8 cellular contexts compared by ENCODE assay signal in the genomic region with DNA sequence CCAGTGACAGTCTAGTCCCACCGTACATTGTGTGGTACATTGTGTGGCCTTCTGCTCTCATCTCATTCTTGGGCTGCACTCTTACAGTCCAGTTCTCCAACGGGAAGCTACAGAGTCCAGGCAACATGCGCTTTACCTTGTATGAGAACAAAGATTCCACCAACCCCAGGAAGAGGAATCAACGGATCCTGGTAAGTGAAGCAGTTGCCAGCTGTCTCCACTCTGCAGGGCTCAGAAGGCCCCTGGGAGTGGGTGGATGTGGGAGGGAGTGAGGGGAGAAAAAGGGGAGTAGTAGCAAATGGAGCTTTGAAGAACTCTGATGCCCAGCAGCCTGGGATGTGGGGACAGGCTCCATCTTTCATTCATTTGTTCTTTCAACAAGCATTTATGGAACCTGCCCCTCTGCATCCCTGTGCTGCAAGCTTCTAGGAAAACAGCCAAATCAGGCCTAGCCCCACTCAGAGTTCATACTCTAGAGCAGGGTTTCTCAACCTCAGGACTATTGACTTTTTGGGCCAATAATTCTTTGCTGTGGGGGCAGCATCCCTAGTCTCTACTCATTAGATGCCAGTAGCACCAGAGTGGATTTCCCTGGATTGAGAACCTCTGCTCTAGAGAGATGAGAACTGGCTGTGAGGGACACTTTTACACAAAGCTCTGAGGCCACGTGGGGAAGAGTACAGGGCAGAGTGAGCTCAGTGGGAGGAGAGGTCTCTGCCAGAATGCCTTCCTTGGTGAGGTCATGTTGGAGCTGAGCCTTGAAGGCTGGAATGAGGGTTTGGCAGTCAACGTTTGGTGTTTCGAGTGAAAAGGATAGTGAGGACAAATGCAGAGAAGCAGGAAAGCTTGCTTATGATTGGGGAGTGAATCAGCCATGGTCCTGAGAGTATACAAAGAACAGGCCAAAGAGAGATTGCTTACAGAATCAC. TPM values are rescaled to one million over a fixed set of nuclear protein-coding genes. Genes with fewer than 3 reads are reported as not detected.
A peak's percentile ranks its signal among the peaks of the same experiment; 100 is the strongest.
DNase-seq lines count a peak whose midpoint lies in the region; ATAC-seq, FAIRE-seq and TF ChIP-seq lines count a peak whose summit lies in the region.

No MANE protein-coding gene starts in this region.

- H3K36me3 Mint-ChIP-seq in WTC11 (peaks cover 25% of the 10 kb centered on the region), neural crest cell (ENCODE audit: low read depth) (peaks cover 3% of the 10 kb centered on the region)

- no peak for TF ChIP-seq POLR2A in GM12891 (IDR thresholded peaks at IDR 0.05; ENCODE audit: low read depth, low read length)

- no peaks in the 10 kb centered on the region for H3K9me3 Mint-ChIP-seq in WTC11
- no peaks in the 10 kb centered on the region for H3K9me3 Mint-ChIP-seq in neural crest cell

- H3K27me3 Mint-ChIP-seq in WTC11 (ENCODE audit: low read depth), result no peaks in the 10 kb centered on the region
- no peaks in the 10 kb centered on the region for H3K27me3 Mint-ChIP-seq in neural crest cell (ENCODE audit: low read depth)

- FAIRE-seq in GM12891 (lab: Jason Lieb, UNC), result peak; percentile 26

- H3K27ac Mint-ChIP-seq in WTC11 (peak overlapping the region; percentile 88; the same call in 1 of the 2 replicates), neural crest cell (ENCODE audit: unreplicated experiment) (peak overlapping the region; percentile 96)

- H3K4me3 Mint-ChIP-seq in WTC11, result peak overlapping the region; percentile 93
- H3K4me3 Mint-ChIP-seq in neural crest cell, result peak overlapping the region; percentile 96

- CTCF ChIA-PET in WTC11 (lab: Charles Lee), result interaction anchor here (1.4 to 1.5 kb wide), 2 partner anchors 25 to 107 kb away, joined by 4 to 5 read pairs; no protein-coding TSS in a partner anchor

- H3K4me3 ChIP-seq in fibroblast of mammary gland (ENCODE audit: control insufficient read depth, low read depth, low read length), result peak overlapping the region; percentile 75

- no peak for DNase-seq in GM12891 (ENCODE audit: insufficient read length, low spot score)
- DNase-seq in WTC11 (ENCODE audit: low spot score), result no peak
- DNase-seq in fibroblast of mammary gland (ENCODE audit: low read depth), result peak; percentile 96
- DNase-seq in neural crest cell (ENCODE audit: low read depth, low spot score), result no peak
- no peak for DNase-seq in NCI-H1436 treated with DMSO at 0.1 percent for 48 hours (lab: John Stamatoyannopoulos, UW)
- no peak for DNase-seq in activated gamma-delta T cell (lab: John Stamatoyannopoulos, UW)
- DNase-seq in islet precursor cell, result no peak

- TF ChIP-seq CTCF in 22Rv1 (IDR thresholded peaks at IDR 0.05), result no peak
- TF ChIP-seq CTCF in WTC11 (IDR thresholded peaks at IDR 0.05), result no peak
- TF ChIP-seq CTCF in fibroblast of mammary gland (conservative IDR thresholded peaks at IDR 0.05; ENCODE audit: control insufficient read depth, insufficient read depth, low read depth, low read length), result no peak
- TF ChIP-seq CTCF in neural crest cell (conservative IDR thresholded peaks at IDR 0.05), result no peak

- no peak for ATAC-seq in WTC11

- H3K4me1 Mint-ChIP-seq in WTC11 (peaks cover 20% of the 10 kb centered on the region), neural crest cell (peaks cover 30% of the 10 kb centered on the region)

- POLR2A ChIA-PET in WTC11 (lab: Charles Lee), result interaction anchor here (1.3 kb wide), 1 partner anchor 24 kb away, joined by 3 read pairs; no protein-coding TSS in a partner anchor

- H3K27ac ChIP-seq in 22Rv1, result peak overlapping the region; percentile 76

TF ChIP-seq in GM12891, 5 proteins besides CTCF, POLR2A, EP300 and RAD21:
- TF ChIP-seq TAF1 (IDR thresholded peaks at IDR 0.05; ENCODE audit: low read depth, low read length), result no peak
- no peak for TF ChIP-seq POLR2AphosphoS5 (IDR thresholded peaks at IDR 0.05; ENCODE audit: low read depth, low read length)
- TF ChIP-seq SPI1 (IDR thresholded peaks at IDR 0.05; ENCODE audit: low read depth, low read length), result no peak
- no peak for TF ChIP-seq POU2F2 (IDR thresholded peaks at IDR 0.05; ENCODE audit: low read depth, low read length)
- no peak for TF ChIP-seq PAX5 (IDR thresholded peaks at IDR 0.05; ENCODE audit: insufficient read depth, low read length, severe bottlenecking)

TF ChIP-seq in WTC11, 78 proteins besides CTCF, POLR2A, EP300 and RAD21:
- TF ChIP-seq, protein P1, sequence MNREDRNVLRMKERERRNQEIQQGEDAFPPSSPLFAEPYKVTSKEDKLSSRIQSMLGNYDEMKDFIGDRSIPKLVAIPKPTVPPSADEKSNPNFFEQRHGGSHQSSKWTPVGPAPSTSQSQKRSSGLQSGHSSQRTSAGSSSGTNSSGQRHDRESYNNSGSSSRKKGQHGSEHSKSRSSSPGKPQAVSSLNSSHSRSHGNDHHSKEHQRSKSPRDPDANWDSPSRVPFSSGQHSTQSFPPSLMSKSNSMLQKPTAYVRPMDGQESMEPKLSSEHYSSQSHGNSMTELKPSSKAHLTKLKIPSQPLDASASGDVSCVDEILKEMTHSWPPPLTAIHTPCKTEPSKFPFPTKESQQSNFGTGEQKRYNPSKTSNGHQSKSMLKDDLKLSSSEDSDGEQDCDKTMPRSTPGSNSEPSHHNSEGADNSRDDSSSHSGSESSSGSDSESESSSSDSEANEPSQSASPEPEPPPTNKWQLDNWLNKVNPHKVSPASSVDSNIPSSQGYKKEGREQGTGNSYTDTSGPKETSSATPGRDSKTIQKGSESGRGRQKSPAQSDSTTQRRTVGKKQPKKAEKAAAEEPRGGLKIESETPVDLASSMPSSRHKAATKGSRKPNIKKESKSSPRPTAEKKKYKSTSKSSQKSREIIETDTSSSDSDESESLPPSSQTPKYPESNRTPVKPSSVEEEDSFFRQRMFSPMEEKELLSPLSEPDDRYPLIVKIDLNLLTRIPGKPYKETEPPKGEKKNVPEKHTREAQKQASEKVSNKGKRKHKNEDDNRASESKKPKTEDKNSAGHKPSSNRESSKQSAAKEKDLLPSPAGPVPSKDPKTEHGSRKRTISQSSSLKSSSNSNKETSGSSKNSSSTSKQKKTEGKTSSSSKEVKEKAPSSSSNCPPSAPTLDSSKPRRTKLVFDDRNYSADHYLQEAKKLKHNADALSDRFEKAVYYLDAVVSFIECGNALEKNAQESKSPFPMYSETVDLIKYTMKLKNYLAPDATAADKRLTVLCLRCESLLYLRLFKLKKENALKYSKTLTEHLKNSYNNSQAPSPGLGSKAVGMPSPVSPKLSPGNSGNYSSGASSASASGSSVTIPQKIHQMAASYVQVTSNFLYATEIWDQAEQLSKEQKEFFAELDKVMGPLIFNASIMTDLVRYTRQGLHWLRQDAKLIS (CRISPR knock-in tag; IDR thresholded peaks at IDR 0.05; ENCODE audit: borderline replicate concordance), result no peak
- TF ChIP-seq, protein P2, sequence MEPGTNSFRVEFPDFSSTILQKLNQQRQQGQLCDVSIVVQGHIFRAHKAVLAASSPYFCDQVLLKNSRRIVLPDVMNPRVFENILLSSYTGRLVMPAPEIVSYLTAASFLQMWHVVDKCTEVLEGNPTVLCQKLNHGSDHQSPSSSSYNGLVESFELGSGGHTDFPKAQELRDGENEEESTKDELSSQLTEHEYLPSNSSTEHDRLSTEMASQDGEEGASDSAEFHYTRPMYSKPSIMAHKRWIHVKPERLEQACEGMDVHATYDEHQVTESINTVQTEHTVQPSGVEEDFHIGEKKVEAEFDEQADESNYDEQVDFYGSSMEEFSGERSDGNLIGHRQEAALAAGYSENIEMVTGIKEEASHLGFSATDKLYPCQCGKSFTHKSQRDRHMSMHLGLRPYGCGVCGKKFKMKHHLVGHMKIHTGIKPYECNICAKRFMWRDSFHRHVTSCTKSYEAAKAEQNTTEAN (CRISPR knock-in tag; IDR thresholded peaks at IDR 0.05), result no peak
- TF ChIP-seq OVOL2 (CRISPR knock-in tag; IDR thresholded peaks at IDR 0.05; ENCODE audit: borderline replicate concordance) (no peak), RORB (CRISPR knock-in tag; IDR thresholded peaks at IDR 0.05) (no peak)

RNA-seq across cellular contexts. Expression of gene POLR1E, which starts 1.1 kb away (rescaled TPM):
- 37.9 TPM for polyA plus RNA-seq in GM12891 (2012; ENCODE audit: low read depth, missing spikeins)
- 31.4 to 39.6 TPM (median 38.8 TPM) in 3 replicates for total RNA-seq in WTC11 (2021)
- total RNA-seq in neural crest cell, result 46.4 and 48.7 TPM in 2 replicates

RNA-seq across cellular contexts. Expression of gene ZBTB5, which starts 21.6 kb away (rescaled TPM):
- polyA plus RNA-seq in GM12891 (2012; ENCODE audit: low read depth, missing spikeins), result 7.9 TPM
- 13.2 to 16.7 TPM (median 13.6 TPM) in 3 replicates for total RNA-seq in WTC11 (2021)
- 21.6 and 22.9 TPM in 2 replicates for total RNA-seq in neural crest cell
